In genomic region chr16:81532491-81533174, GRCh38 we compare ENCODE assay signal across 14 cellular contexts.
DNase-seq lines count a peak whose midpoint lies in the region; ATAC-seq, FAIRE-seq and TF ChIP-seq lines count a peak whose summit lies in the region.
"Had no signal": no experiment of that assay in that cellular context is flagged by ENCODE, and none has a peak within 500 bp of the region (broad histone marks: within the 10 kb centered on the region; RNA-seq: fewer than 3 reads in every experiment).

No MANE protein-coding gene starts in this region.

- intact Hi-C loops in kidney (cut with DNase I) = no loop called here
- intact Hi-C loops in activated CD4-positive, alpha-beta T cell treated with anti-CD3 and anti-CD28 coated beads, Interleukin-2, amount 10 ng/mL, durations not matched to agents 24 days and 14 days (cut with micrococcal nuclease) = no loop called here

- H3K36me3 ChIP-seq in kidney (ENCODE audit: control insufficient read depth in 1 of 2, insufficient read depth in 2 of 2, low read length in 2 of 2) = no peaks in the 10 kb centered on the region

- H3K27ac ChIP-seq in kidney (ENCODE audit: low read depth in 2 of 2, low read length in 2 of 2) = peak overlapping the region; percentile 73 to 85
- H3K27ac ChIP-seq: BLaER1 treated with 17β-estradiol and CSF1 and Interleukin-3, amounts not matched to agents 10 nM and 100 nM; hepatocyte had no signal

- no peak for FAIRE-seq in kidney (lab: Jason Lieb, UNC)

- H3K36me3 Mint-ChIP-seq in activated naive CD8-positive, alpha-beta T cell treated with anti-CD3 and anti-CD28 coated beads, Interleukin-2, amount 50 U/mL, for 24 hours (ENCODE audit: low read depth) = no peaks in the 10 kb centered on the region
- peaks cover 17% of the 10 kb centered on the region for H3K36me3 Mint-ChIP-seq in progenitor cell of endocrine pancreas (ENCODE audit: insufficient read depth)
- no peaks in the 10 kb centered on the region for H3K36me3 Mint-ChIP-seq in activated CD4-positive, alpha-beta T cell treated with anti-CD3 and anti-CD28 coated beads, Interleukin-2, amount 10 ng/mL, durations not matched to agents 24 days and 14 days (ENCODE audit: low read depth)

- no peak overlapping the region for H3K4me3 ChIP-seq in kidney (ENCODE audit: low read length in 2 of 2)
- H3K4me3 ChIP-seq: BLaER1 treated with 17β-estradiol and CSF1 and Interleukin-3, amounts not matched to agents 10 nM and 100 nM; hepatocyte had no signal

- peaks cover 25 to 43% of the 10 kb centered on the region in 2 donors for H3K4me1 ChIP-seq in kidney (ENCODE audit: control insufficient read depth in 1 of 2, insufficient read depth in 1 of 2, low read depth in 1 of 2, low read length in 2 of 2)

- no peak overlapping the region for H3K9ac ChIP-seq in kidney (ENCODE audit: low read length in 2 of 2)
- H3K9ac ChIP-seq: BLaER1 treated with 17β-estradiol and CSF1 and Interleukin-3, amounts not matched to agents 10 nM and 100 nM had no signal

- H3K27me3 Mint-ChIP-seq in activated naive CD8-positive, alpha-beta T cell treated with anti-CD3 and anti-CD28 coated beads, Interleukin-2, amount 50 U/mL, for 24 hours = no peaks in the 10 kb centered on the region
- no peaks in the 10 kb centered on the region for H3K27me3 Mint-ChIP-seq in progenitor cell of endocrine pancreas
- H3K27me3 Mint-ChIP-seq in activated CD4-positive, alpha-beta T cell treated with anti-CD3 and anti-CD28 coated beads, Interleukin-2, amount 10 ng/mL, durations not matched to agents 24 days and 14 days = no peaks in the 10 kb centered on the region

- no peaks in the 10 kb centered on the region for H3K9me3 Mint-ChIP-seq in activated naive CD8-positive, alpha-beta T cell treated with anti-CD3 and anti-CD28 coated beads, Interleukin-2, amount 50 U/mL, for 24 hours
- H3K9me3 Mint-ChIP-seq in progenitor cell of endocrine pancreas (ENCODE audit: low read depth) = peaks cover 6% of the 10 kb centered on the region
- no peaks in the 10 kb centered on the region for H3K9me3 Mint-ChIP-seq in activated CD4-positive, alpha-beta T cell treated with anti-CD3 and anti-CD28 coated beads, Interleukin-2, amount 10 ng/mL, durations not matched to agents 24 days and 14 days

- TF ChIP-seq CTCF in kidney (IDR thresholded peaks at IDR 0.05; ENCODE audit: borderline replicate concordance, extremely low read depth, insufficient read depth) (no peak), progenitor cell of endocrine pancreas (IDR thresholded peaks at IDR 0.05; ENCODE audit: unreplicated experiment) (no peak)

- no peak for DNase-seq in activated naive CD8-positive, alpha-beta T cell treated with anti-CD3 and anti-CD28 coated beads, Interleukin-2, amount 50 U/mL, for 24 hours
- DNase-seq in kidney (peak; percentile 84), progenitor cell of endocrine pancreas (ENCODE audit: low spot score, unreplicated experiment) (no peak), DMS79 treated with DMSO at 0.1 percent for 48 hours (lab: John Stamatoyannopoulos, UW) (no peak), cortex of kidney (lab: John Stamatoyannopoulos, UW) (no peak)
- DNase-seq in activated CD4-positive, alpha-beta T cell treated with anti-CD3 and anti-CD28 coated beads, Interleukin-2, amount 10 ng/mL, durations not matched to agents 24 days and 14 days = no peak
- DNase-seq: activated CD4-positive, CD25-positive, alpha-beta regulatory T cell treated with anti-CD3 and anti-CD28 coated beads, Interleukin-2, amount 50 U/mL, for 72 hours; activated T-cell treated with anti-CD3 and anti-CD28 coated beads, Interleukin-2, amount 50 U/mL, for 48 hours; MM.1S; SW 1271 had no signal

- no peaks in the 10 kb centered on the region for H3K9me3 ChIP-seq in kidney (ENCODE audit: control insufficient read depth in 1 of 2, low read length in 2 of 2)
- H3K9me3 ChIP-seq: BLaER1 treated with 17β-estradiol and CSF1 and Interleukin-3, amounts not matched to agents 10 nM and 100 nM had no signal

- H3K27ac Mint-ChIP-seq in activated naive CD8-positive, alpha-beta T cell treated with anti-CD3 and anti-CD28 coated beads, Interleukin-2, amount 50 U/mL, for 24 hours = peak overlapping the region; percentile 55
- H3K27ac Mint-ChIP-seq in progenitor cell of endocrine pancreas = peak overlapping the region; percentile 12
- H3K27ac Mint-ChIP-seq in activated CD4-positive, alpha-beta T cell treated with anti-CD3 and anti-CD28 coated beads, Interleukin-2, amount 10 ng/mL, durations not matched to agents 24 days and 14 days = no peak overlapping the region

- H3K4me3 Mint-ChIP-seq in activated naive CD8-positive, alpha-beta T cell treated with anti-CD3 and anti-CD28 coated beads, Interleukin-2, amount 50 U/mL, for 24 hours = no peak overlapping the region
- no peak overlapping the region for H3K4me3 Mint-ChIP-seq in progenitor cell of endocrine pancreas (ENCODE audit: low read depth)
- H3K4me3 Mint-ChIP-seq in activated CD4-positive, alpha-beta T cell treated with anti-CD3 and anti-CD28 coated beads, Interleukin-2, amount 10 ng/mL, durations not matched to agents 24 days and 14 days = no peak overlapping the region

- ATAC-seq in GM19463 (IDR thresholded peaks at IDR 0.05; ENCODE audit: unreplicated experiment) (peak; percentile 62), GM18858 (IDR thresholded peaks at IDR 0.05; ENCODE audit: unreplicated experiment) (no peak)
- no peak for ATAC-seq in activated naive CD8-positive, alpha-beta T cell treated with anti-CD3 and anti-CD28 coated beads, Interleukin-2, amount 50 U/mL, for 24 hours

- H3K4me1 Mint-ChIP-seq in activated naive CD8-positive, alpha-beta T cell treated with anti-CD3 and anti-CD28 coated beads, Interleukin-2, amount 50 U/mL, for 24 hours = peaks cover 21% of the 10 kb centered on the region
- peaks cover 10% of the 10 kb centered on the region for H3K4me1 Mint-ChIP-seq in progenitor cell of endocrine pancreas (ENCODE audit: low read depth)
- peaks cover 10% of the 10 kb centered on the region for H3K4me1 Mint-ChIP-seq in activated CD4-positive, alpha-beta T cell treated with anti-CD3 and anti-CD28 coated beads, Interleukin-2, amount 10 ng/mL, durations not matched to agents 24 days and 14 days
